ENCODE assay signal across 20 cellular contexts in genomic region chr3:78260388-78260787, GRCh38.
DNase-seq lines count a peak whose midpoint lies in the region; ATAC-seq, FAIRE-seq and TF ChIP-seq lines count a peak whose summit lies in the region.
"Had no signal": no experiment of that assay in that cellular context is flagged by ENCODE, and none has a peak within 500 bp of the region (broad histone marks: within the 10 kb centered on the region; RNA-seq: fewer than 3 reads in every experiment).

No MANE protein-coding gene starts in this region.

- no CpG with 5 or more reads among the region's 1 CpG for WGBS in trophoblast cell (ENCODE audit: extremely low coverage, insufficient coverage, insufficient read length)

- H2BK5ac ChIP-seq in trophoblast cell (ENCODE audit: low read depth, low read length, poor library complexity): peak overlapping the region; percentile 49

- peak overlapping the region; percentile 83 for H4K91ac ChIP-seq in trophoblast cell (ENCODE audit: low read depth, low read length)

- H3K18ac ChIP-seq in trophoblast cell (ENCODE audit: low read length): peak overlapping the region; percentile 82

- H3K9me3 ChIP-seq in astrocyte (ENCODE audit: insufficient read depth, low read depth, low read length) (no peaks in the 10 kb centered on the region), trophoblast cell (ENCODE audit: insufficient read depth, low read depth, low read length) (no peaks in the 10 kb centered on the region)
- H3K9me3 ChIP-seq: BLaER1 treated with 17β-estradiol and CSF1 and Interleukin-3, amounts not matched to agents 10 nM and 100 nM had no signal

- H4K12ac ChIP-seq in trophoblast cell (ENCODE audit: low read depth, low read length): no peak overlapping the region

- peak overlapping the region; percentile 70 for H3K14ac ChIP-seq in trophoblast cell (ENCODE audit: low read length)

- no peak overlapping the region for H3K4me3 Mint-ChIP-seq in astrocyte (ENCODE audit: unreplicated experiment)
- H3K4me3 Mint-ChIP-seq: B cell; CD8-positive, alpha-beta T cell; H9 had no signal

- H3K27ac ChIP-seq in astrocyte (ENCODE audit: low read depth, low read length) (no peak overlapping the region), trophoblast cell (ENCODE audit: low read depth, low read length) (no peak overlapping the region)
- H3K27ac ChIP-seq: BLaER1 treated with 17β-estradiol and CSF1 and Interleukin-3, amounts not matched to agents 10 nM and 100 nM; HL-60 had no signal

- no peak overlapping the region for H3K23ac ChIP-seq in trophoblast cell (ENCODE audit: low read length)

- H3K27ac Mint-ChIP-seq in astrocyte (ENCODE audit: unreplicated experiment): peak overlapping the region; percentile 88
- H3K27ac Mint-ChIP-seq: B cell; CD8-positive, alpha-beta T cell; H9 had no signal

- H3K79me2 ChIP-seq in astrocyte (ENCODE audit: insufficient read depth, low read length) (no peaks in the 10 kb centered on the region), trophoblast cell (ENCODE audit: control insufficient read depth, insufficient read depth, low read length, poor library complexity) (no peaks in the 10 kb centered on the region)

- H3K27me3 Mint-ChIP-seq in astrocyte (ENCODE audit: low read depth, unreplicated experiment): no peaks in the 10 kb centered on the region
- H3K27me3 Mint-ChIP-seq: B cell had no signal

- H3K4me2 ChIP-seq in astrocyte (ENCODE audit: low read length) (no peak overlapping the region), trophoblast cell (ENCODE audit: low read length) (no peak overlapping the region)
- H3K4me2 ChIP-seq: BLaER1 treated with 17β-estradiol and CSF1 and Interleukin-3, amounts not matched to agents 10 nM and 100 nM had no signal

- no peak overlapping the region for H2AFZ ChIP-seq in astrocyte (ENCODE audit: low read depth, low read length)
- no peak overlapping the region for H2AFZ ChIP-seq in trophoblast cell (ENCODE audit: insufficient read depth, low read length, poor library complexity)

- no peaks in the 10 kb centered on the region for H3K27me3 ChIP-seq in astrocyte (ENCODE audit: insufficient read depth, low read length)
- no peaks in the 10 kb centered on the region for H3K27me3 ChIP-seq in trophoblast cell (ENCODE audit: insufficient read depth, low read length)
- no peaks in the 10 kb centered on the region for H3K27me3 ChIP-seq in H7 (ENCODE audit: control insufficient read depth, insufficient read depth, low read length)
- H3K27me3 ChIP-seq: BLaER1 treated with 17β-estradiol and CSF1 and Interleukin-3, amounts not matched to agents 10 nM and 100 nM had no signal

- no peak overlapping the region for H3K9ac ChIP-seq in astrocyte (ENCODE audit: low read length)
- H3K9ac ChIP-seq in trophoblast cell (ENCODE audit: low read length): no peak overlapping the region
- H3K9ac ChIP-seq: BLaER1 treated with 17β-estradiol and CSF1 and Interleukin-3, amounts not matched to agents 10 nM and 100 nM had no signal

- peak overlapping the region; percentile 65 for H4K8ac ChIP-seq in trophoblast cell (ENCODE audit: low read depth, low read length)

- H2BK12ac ChIP-seq in trophoblast cell (ENCODE audit: low read length): peak overlapping the region; percentile 92

- peak; percentile 53 for ATAC-seq in HG02610 (IDR thresholded peaks at IDR 0.05; ENCODE audit: unreplicated experiment)
- ATAC-seq: CD8-positive, alpha-beta T cell; K562 had no signal

- no peak overlapping the region for H3K4me3 ChIP-seq in astrocyte (ENCODE audit: insufficient read depth, low read depth, low read length)
- no peak overlapping the region for H3K4me3 ChIP-seq in trophoblast cell (ENCODE audit: low read depth, low read length)
- no peak overlapping the region for H3K4me3 ChIP-seq in H7 (ENCODE audit: insufficient read depth, low read depth, low read length)
- H3K4me3 ChIP-seq: BLaER1 treated with 17β-estradiol and CSF1 and Interleukin-3, amounts not matched to agents 10 nM and 100 nM; K562 had no signal

- no peak overlapping the region for H3K4ac ChIP-seq in trophoblast cell (ENCODE audit: low read depth, low read length)

- no peaks in the 10 kb centered on the region for H3K9me3 Mint-ChIP-seq in astrocyte (ENCODE audit: unreplicated experiment)
- H3K9me3 Mint-ChIP-seq: H9 had no signal

- no peaks in the 10 kb centered on the region for H3K36me3 Mint-ChIP-seq in astrocyte (ENCODE audit: low read depth, unreplicated experiment)
- H3K36me3 Mint-ChIP-seq: CD8-positive, alpha-beta T cell had no signal

- H3K4me1 ChIP-seq in astrocyte (ENCODE audit: insufficient read depth, low read length) (peaks cover 10% of the 10 kb centered on the region), trophoblast cell (ENCODE audit: control insufficient read depth in 1 of 2, insufficient read depth in 2 of 2, low read length in 2 of 2) (no peaks in the 10 kb centered on the region)
- H3K4me1 ChIP-seq: BLaER1 treated with 17β-estradiol and CSF1 and Interleukin-3, amounts not matched to agents 10 nM and 100 nM had no signal

- FAIRE-seq in astrocyte (lab: Jason Lieb, UNC): no peak
- FAIRE-seq: G401.6, GM12892, GM18507, K562 had no signal

- TF ChIP-seq CTCF in astrocyte (IDR thresholded peaks at IDR 0.05; ENCODE audit: insufficient read depth, low read depth, low read length): no peak

- H2BK120ac ChIP-seq in trophoblast cell (ENCODE audit: insufficient read depth, low read length, poor library complexity): peak overlapping the region; percentile 95

- no peak overlapping the region for H2AK5ac ChIP-seq in trophoblast cell (ENCODE audit: low read length)

- DNase-seq in DMS114 treated with DMSO at 0.1 percent for 48 hours (lab: John Stamatoyannopoulos, UW; ENCODE audit: unreplicated experiment) (peak; percentile 77), astrocyte (ENCODE audit: low read depth) (no peak), trophoblast cell (no peak), T-helper 1 cell (no peak), NCI-H2196 (lab: John Stamatoyannopoulos, UW; ENCODE audit: unreplicated experiment) (no peak), H7 (no peak)
- DNase-seq: 8988T; CD8-positive, alpha-beta T cell; COR-L47; DMS 273 treated with DMSO at 0.1 percent for 48 hours; GOT3; H9 had no signal

- H3K4me1 Mint-ChIP-seq in astrocyte (ENCODE audit: low read depth, unreplicated experiment): peaks cover 25% of the 10 kb centered on the region
- H3K4me1 Mint-ChIP-seq: B cell had no signal

- H4K20me1 ChIP-seq in astrocyte (ENCODE audit: insufficient read depth, low read length): no peaks in the 10 kb centered on the region
- H4K20me1 ChIP-seq: BLaER1 treated with 17β-estradiol and CSF1 and Interleukin-3, amounts not matched to agents 10 nM and 100 nM had no signal

- peaks cover 5% of the 10 kb centered on the region for H3K79me1 ChIP-seq in trophoblast cell (ENCODE audit: low read length)

- no peaks in the 10 kb centered on the region for H3K36me3 ChIP-seq in astrocyte (ENCODE audit: insufficient read depth, low read length)
- no peaks in the 10 kb centered on the region for H3K36me3 ChIP-seq in trophoblast cell (ENCODE audit: control insufficient read depth in 1 of 2, insufficient read depth in 2 of 2, low read length in 2 of 2)
- H3K36me3 ChIP-seq in H7 (replicated peaks; ENCODE audit: control insufficient read depth, insufficient read depth, low read length): no peaks in the 10 kb centered on the region
- H3K36me3 ChIP-seq: BLaER1 treated with 17β-estradiol and CSF1 and Interleukin-3, amounts not matched to agents 10 nM and 100 nM had no signal
